ENCODE assay signal across 11 cellular contexts in the genomic region with DNA sequence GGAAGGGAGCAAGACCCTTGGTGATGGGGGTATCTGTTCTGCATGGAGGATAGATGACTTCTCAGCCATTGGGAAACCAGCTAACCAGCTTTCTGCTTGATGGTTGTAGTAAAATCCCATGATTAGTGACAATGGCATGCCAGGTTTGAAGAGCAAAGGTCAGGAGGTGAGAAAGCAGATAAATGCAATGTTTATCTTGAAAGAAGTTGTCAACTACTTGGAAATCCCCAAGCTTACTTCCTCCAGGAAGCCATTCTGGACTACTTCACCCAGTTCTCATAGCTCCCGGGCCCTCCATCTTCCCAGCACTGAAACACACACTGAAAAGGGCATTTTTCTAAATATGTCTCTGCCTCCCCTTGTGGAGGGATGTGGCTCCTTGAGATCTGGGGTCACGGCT. TPM values are rescaled to one million over a fixed set of nuclear protein-coding genes. Genes with fewer than 3 reads are reported as not detected.
DNase-seq lines count a peak whose midpoint lies in the region; ATAC-seq and TF ChIP-seq lines count a peak whose summit lies in the region.
"Had no signal": no experiment of that assay in that cellular context is flagged by ENCODE, and none has a peak within 500 bp of the region (broad histone marks: within the 10 kb centered on the region; RNA-seq: fewer than 3 reads in every experiment).

No MANE protein-coding gene starts in this region.

- H3K4me1 ChIP-seq in Peyer's patch (peaks cover 22 to 67% (median 40%) of the 10 kb centered on the region in 4 donors), smooth muscle cell (ENCODE audit: low read depth) (peaks cover 34% of the 10 kb centered on the region), SJCRH30 (no peaks in the 10 kb centered on the region; the same call in 1 of the 2 replicates)

- no peaks in the 10 kb centered on the region for H4K20me1 ChIP-seq in smooth muscle cell (ENCODE audit: low read depth)

- TF ChIP-seq POLR2A in Peyer's patch (IDR thresholded peaks at IDR 0.05) = no peak

- peaks cover 80% of the 10 kb centered on the region for H3K79me2 ChIP-seq in smooth muscle cell (ENCODE audit: low read depth)

- 86% methylated on average over 2 of the region's 2 CpGs for WGBS in smooth muscle cell (ENCODE audit: low lambda C conversion rate)

- no peaks in the 10 kb centered on the region for H3K36me3 ChIP-seq in Peyer's patch
- H3K36me3 ChIP-seq in smooth muscle cell (ENCODE audit: low read depth) = peaks cover under 1% of the 10 kb centered on the region
- peaks cover 5% of the 10 kb centered on the region; the same call in 1 of the 2 replicates for H3K36me3 ChIP-seq in SJCRH30
- H3K36me3 ChIP-seq: sigmoid colon had no signal

- H3K4me2 ChIP-seq in smooth muscle cell = peak overlapping the region; percentile 41

- no peak overlapping the region for H2AFZ ChIP-seq in smooth muscle cell (ENCODE audit: low read depth)

- no peak overlapping the region for H3K4me3 ChIP-seq in Peyer's patch
- H3K4me3 ChIP-seq in smooth muscle cell = no peak overlapping the region
- H3K4me3 ChIP-seq in SJCRH30 = no peak overlapping the region
- H3K4me3 ChIP-seq: sigmoid colon had no signal

- H3K9me3 Mint-ChIP-seq in activated CD4-positive, alpha-beta T cell treated with anti-CD3 and anti-CD28 coated beads for 36 hours (ENCODE audit: low read depth) = no peaks in the 10 kb centered on the region

- no peak overlapping the region for H3K4me3 Mint-ChIP-seq in activated CD4-positive, alpha-beta T cell treated with anti-CD3 and anti-CD28 coated beads for 36 hours

- CTCF ChIA-PET in activated CD4-positive, alpha-beta T cell treated with anti-CD3 and anti-CD28 coated beads for 36 hours (lab: Charles Lee) = interaction anchor here (1.0 to 3.4 kb wide), 3 partner anchors 15 to 170 kb away, joined by 5 to 16 read pairs (median 6); a partner anchor contains a TSS

- H3F3A ChIP-seq in smooth muscle cell (ENCODE audit: low read depth) = peaks cover 25% of the 10 kb centered on the region

- H3K27ac ChIP-seq in Peyer's patch (peak overlapping the region; percentile 39 to 64 (median 52)), smooth muscle cell (ENCODE audit: low read depth) (peak overlapping the region; percentile 100), SJCRH30 (no peak overlapping the region)

- peaks cover 7% of the 10 kb centered on the region for H3K36me3 Mint-ChIP-seq in activated CD4-positive, alpha-beta T cell treated with anti-CD3 and anti-CD28 coated beads for 36 hours (ENCODE audit: low read depth)

- intact Hi-C loops in activated CD4-positive, alpha-beta T cell treated with anti-CD3 and anti-CD28 coated beads for 36 hours (cut with DNase I, micrococcal nuclease) = loop anchor here in 1 of 2 experiments (1.0 kb wide), 1 partner anchor 14 kb away; no protein-coding TSS in a partner anchor

- H3K27me3 Mint-ChIP-seq in activated CD4-positive, alpha-beta T cell treated with anti-CD3 and anti-CD28 coated beads for 36 hours = no peaks in the 10 kb centered on the region

- H3K27ac Mint-ChIP-seq in activated CD4-positive, alpha-beta T cell treated with anti-CD3 and anti-CD28 coated beads for 36 hours = peak overlapping the region; percentile 82

- POLR2A ChIA-PET in activated CD4-positive, alpha-beta T cell treated with anti-CD3 and anti-CD28 coated beads for 36 hours (lab: Charles Lee) = interaction anchor here (0.5 to 1.6 kb wide), 3 partner anchors 13 to 135 kb away, joined by 3 to 5 read pairs (median 3); no protein-coding TSS in a partner anchor

- H3K9ac ChIP-seq in smooth muscle cell (ENCODE audit: low read depth) = no peak overlapping the region

- DNase-seq in activated CD4-positive, alpha-beta T cell treated with anti-CD3 and anti-CD28 coated beads for 36 hours = no peak
- DNase-seq in activated CD4-positive, alpha-beta T cell treated with anti-CD3 and anti-CD28 coated beads, Interleukin-2, amount 50 U/mL, for 4 hours = no peak
- DNase-seq in Peyer's patch = peak in 1 of 3 donors; percentile 67
- no peak for DNase-seq in smooth muscle cell (lab: John Stamatoyannopoulos, UW; ENCODE audit: unreplicated experiment)
- no peak for DNase-seq in cortex of kidney (lab: John Stamatoyannopoulos, UW)
- no peak for DNase-seq in NCI-H1417 treated with DMSO at 0.1 percent for 48 hours (lab: John Stamatoyannopoulos, UW)
- DNase-seq in SJCRH30 = no peak
- DNase-seq: 8988T, NCI-H446 treated with DMSO at 0.1 percent for 48 hours, sigmoid colon had no signal

- H3K27me3 ChIP-seq in Peyer's patch (no peaks in the 10 kb centered on the region), smooth muscle cell (ENCODE audit: low read depth) (no peaks in the 10 kb centered on the region), SJCRH30 (no peaks in the 10 kb centered on the region)
- H3K27me3 ChIP-seq: sigmoid colon had no signal

- TF ChIP-seq CTCF in Peyer's patch (IDR thresholded peaks at IDR 0.05) (no peak), smooth muscle cell (IDR thresholded peaks at IDR 0.05; ENCODE audit: borderline replicate concordance, insufficient read depth, poor library complexity, severe bottlenecking) (no peak)

- peaks cover 93% of the 10 kb centered on the region for H3K4me1 Mint-ChIP-seq in activated CD4-positive, alpha-beta T cell treated with anti-CD3 and anti-CD28 coated beads for 36 hours

- ATAC-seq in activated CD4-positive, alpha-beta T cell treated with anti-CD3 and anti-CD28 coated beads for 36 hours = no peak
- peak; percentile 7 for ATAC-seq in esophagus mucosa

- H3K9me3 ChIP-seq in Peyer's patch = no peaks in the 10 kb centered on the region
- no peaks in the 10 kb centered on the region for H3K9me3 ChIP-seq in smooth muscle cell (replicated peaks; ENCODE audit: low read depth)
- H3K9me3 ChIP-seq in SJCRH30 (replicated peaks) = no peaks in the 10 kb centered on the region
- H3K9me3 ChIP-seq: sigmoid colon had no signal

RNA-seq across cellular contexts. Expression of a gene that starts 51.3 kb away (rescaled TPM):
- total RNA-seq in activated CD4-positive, alpha-beta T cell treated with anti-CD3 and anti-CD28 coated beads for 36 hours = 10 to 100 TPM; 33.7 to 40.8 TPM
- total RNA-seq in Peyer's patch (10 to 100 TPM; 43.7 to 80.0 (median 60.2) TPM), esophagus mucosa (35.6 TPM), smooth muscle cell (21.9 and 25.9 TPM in 2 replicates)
- 20.2 and 27.7 TPM in 2 replicates for polyA plus RNA-seq in smooth muscle cell
- total RNA-seq in SJCRH30 (2014; rRNA removed; shearing (Covaris generic)) = 22.8 and 23.0 TPM in 2 replicates
